Comparison of ENCODE assay signal across 2 cellular contexts in the genomic region with DNA sequence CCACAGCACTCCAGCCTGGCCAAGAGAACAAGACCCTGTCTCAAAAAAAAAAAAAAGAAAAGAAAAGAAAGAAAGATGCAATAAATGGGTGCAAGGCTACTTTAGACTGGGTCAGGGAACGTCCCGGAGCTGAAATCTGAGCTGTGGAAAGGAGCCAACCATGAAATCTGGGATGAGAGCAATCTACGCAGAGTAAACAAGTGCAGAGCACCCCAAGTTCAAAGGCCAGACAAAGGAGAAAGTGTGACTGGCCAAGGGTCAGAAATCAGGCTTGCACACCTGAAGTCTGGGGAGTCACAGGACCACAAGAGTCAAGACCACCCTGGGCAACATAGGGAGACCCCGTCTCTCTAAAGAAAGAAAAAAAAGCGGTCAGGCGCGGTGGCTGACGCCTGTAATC.
TF ChIP-seq lines count a peak whose summit lies in the region.

No MANE protein-coding gene starts in this region.

TF ChIP-seq in K562, 482 proteins besides CTCF, POLR2A, EP300 and RAD21:
- peak in 1 of 2 experiments; percentile 48; a peak in 1 of 4 replicates for TF ChIP-seq RCOR1 (IDR thresholded peaks at IDR 0.05; ENCODE audit: borderline replicate concordance in 1 of 2, low read depth in 2 of 2, low read length in 2 of 2)
- TF ChIP-seq SRSF7 (optimal IDR thresholded peaks at IDR 0.05; ENCODE audit: low read depth, low read length): no peak
- TF ChIP-seq HDAC1 (IDR thresholded peaks at IDR 0.05): 0 out of 4 replicates have a peak, but pooled peaks of 1 of the 2 experiments have one; percentile 31
- TF ChIP-seq NFIC (IDR thresholded peaks at IDR 0.05): 0 out of 2 replicates have a peak, but pooled peaks have one; percentile 21
- peak; percentile 81 to 84 for TF ChIP-seq KDM1A (IDR thresholded peaks at IDR 0.05)
- no peak for TF ChIP-seq ZC3H4 (CRISPR knock-in tag; IDR thresholded peaks at IDR 0.05; ENCODE audit: borderline replicate concordance)

TF ChIP-seq in liver, 16 proteins besides CTCF, POLR2A, EP300 and RAD21:
- TF ChIP-seq, protein P1, sequence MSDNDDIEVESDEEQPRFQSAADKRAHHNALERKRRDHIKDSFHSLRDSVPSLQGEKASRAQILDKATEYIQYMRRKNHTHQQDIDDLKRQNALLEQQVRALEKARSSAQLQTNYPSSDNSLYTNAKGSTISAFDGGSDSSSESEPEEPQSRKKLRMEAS (IDR thresholded peaks at IDR 0.05): no peak
- no peak for TF ChIP-seq TAF1 (conservative IDR thresholded peaks at IDR 0.05)
- peak; percentile 95 for TF ChIP-seq FOXA1 (IDR thresholded peaks at IDR 0.05)
- TF ChIP-seq GABPA (IDR thresholded peaks at IDR 0.05 in 1 of 2, conservative IDR thresholded peaks at IDR 0.05 in 1 of 2): no peak
- TF ChIP-seq, protein P2, sequence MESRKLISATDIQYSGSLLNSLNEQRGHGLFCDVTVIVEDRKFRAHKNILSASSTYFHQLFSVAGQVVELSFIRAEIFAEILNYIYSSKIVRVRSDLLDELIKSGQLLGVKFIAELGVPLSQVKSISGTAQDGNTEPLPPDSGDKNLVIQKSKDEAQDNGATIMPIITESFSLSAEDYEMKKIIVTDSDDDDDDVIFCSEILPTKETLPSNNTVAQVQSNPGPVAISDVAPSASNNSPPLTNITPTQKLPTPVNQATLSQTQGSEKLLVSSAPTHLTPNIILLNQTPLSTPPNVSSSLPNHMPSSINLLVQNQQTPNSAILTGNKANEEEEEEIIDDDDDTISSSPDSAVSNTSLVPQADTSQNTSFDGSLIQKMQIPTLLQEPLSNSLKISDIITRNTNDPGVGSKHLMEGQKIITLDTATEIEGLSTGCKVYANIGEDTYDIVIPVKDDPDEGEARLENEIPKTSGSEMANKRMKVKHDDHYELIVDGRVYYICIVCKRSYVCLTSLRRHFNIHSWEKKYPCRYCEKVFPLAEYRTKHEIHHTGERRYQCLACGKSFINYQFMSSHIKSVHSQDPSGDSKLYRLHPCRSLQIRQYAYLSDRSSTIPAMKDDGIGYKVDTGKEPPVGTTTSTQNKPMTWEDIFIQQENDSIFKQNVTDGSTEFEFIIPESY (IDR thresholded peaks at IDR 0.05): peak; percentile 63
- TF ChIP-seq JUND (IDR thresholded peaks at IDR 0.05): peak in 1 of 2 donors; percentile 26
- TF ChIP-seq SP1 (IDR thresholded peaks at IDR 0.05): peak; percentile 57
- TF ChIP-seq, protein P3, sequence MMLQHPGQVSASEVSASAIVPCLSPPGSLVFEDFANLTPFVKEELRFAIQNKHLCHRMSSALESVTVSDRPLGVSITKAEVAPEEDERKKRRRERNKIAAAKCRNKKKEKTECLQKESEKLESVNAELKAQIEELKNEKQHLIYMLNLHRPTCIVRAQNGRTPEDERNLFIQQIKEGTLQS (IDR thresholded peaks at IDR 0.05): no peak
- peak; percentile 84 to 92 for TF ChIP-seq RXRA (IDR thresholded peaks at IDR 0.05)
- TF ChIP-seq, protein P4, sequence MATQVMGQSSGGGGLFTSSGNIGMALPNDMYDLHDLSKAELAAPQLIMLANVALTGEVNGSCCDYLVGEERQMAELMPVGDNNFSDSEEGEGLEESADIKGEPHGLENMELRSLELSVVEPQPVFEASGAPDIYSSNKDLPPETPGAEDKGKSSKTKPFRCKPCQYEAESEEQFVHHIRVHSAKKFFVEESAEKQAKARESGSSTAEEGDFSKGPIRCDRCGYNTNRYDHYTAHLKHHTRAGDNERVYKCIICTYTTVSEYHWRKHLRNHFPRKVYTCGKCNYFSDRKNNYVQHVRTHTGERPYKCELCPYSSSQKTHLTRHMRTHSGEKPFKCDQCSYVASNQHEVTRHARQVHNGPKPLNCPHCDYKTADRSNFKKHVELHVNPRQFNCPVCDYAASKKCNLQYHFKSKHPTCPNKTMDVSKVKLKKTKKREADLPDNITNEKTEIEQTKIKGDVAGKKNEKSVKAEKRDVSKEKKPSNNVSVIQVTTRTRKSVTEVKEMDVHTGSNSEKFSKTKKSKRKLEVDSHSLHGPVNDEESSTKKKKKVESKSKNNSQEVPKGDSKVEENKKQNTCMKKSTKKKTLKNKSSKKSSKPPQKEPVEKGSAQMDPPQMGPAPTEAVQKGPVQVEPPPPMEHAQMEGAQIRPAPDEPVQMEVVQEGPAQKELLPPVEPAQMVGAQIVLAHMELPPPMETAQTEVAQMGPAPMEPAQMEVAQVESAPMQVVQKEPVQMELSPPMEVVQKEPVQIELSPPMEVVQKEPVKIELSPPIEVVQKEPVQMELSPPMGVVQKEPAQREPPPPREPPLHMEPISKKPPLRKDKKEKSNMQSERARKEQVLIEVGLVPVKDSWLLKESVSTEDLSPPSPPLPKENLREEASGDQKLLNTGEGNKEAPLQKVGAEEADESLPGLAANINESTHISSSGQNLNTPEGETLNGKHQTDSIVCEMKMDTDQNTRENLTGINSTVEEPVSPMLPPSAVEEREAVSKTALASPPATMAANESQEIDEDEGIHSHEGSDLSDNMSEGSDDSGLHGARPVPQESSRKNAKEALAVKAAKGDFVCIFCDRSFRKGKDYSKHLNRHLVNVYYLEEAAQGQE (IDR thresholded peaks at IDR 0.05): peak; percentile 50
- peak; percentile 53 for TF ChIP-seq NR2F2 (IDR thresholded peaks at IDR 0.05)
- peak; percentile 83 to 91 for TF ChIP-seq HNF4A (conservative IDR thresholded peaks at IDR 0.05)
- peak; percentile 95 for TF ChIP-seq FOXA2 (IDR thresholded peaks at IDR 0.05)
- TF ChIP-seq YY1 (IDR thresholded peaks at IDR 0.05): peak; percentile 45
- TF ChIP-seq HNF4G (IDR thresholded peaks at IDR 0.05): peak; percentile 59
- no peak for TF ChIP-seq EGR1 (IDR thresholded peaks at IDR 0.05; ENCODE audit: low read depth in 2 of 2)
